Comparison of ENCODE assay signal across 11 cellular contexts in genomic region chr5:154849261-154849660, GRCh38. TPM values are rescaled to one million over a fixed set of nuclear protein-coding genes. Genes with fewer than 3 reads are reported as not detected.
A peak's percentile ranks its signal among the peaks of the same experiment; 100 is the strongest.
DNase-seq lines count a peak whose midpoint lies in the region; ATAC-seq and TF ChIP-seq lines count a peak whose summit lies in the region.
"Had no signal": no experiment of that assay in that cellular context is flagged by ENCODE, and none has a peak within 500 bp of the region (broad histone marks: within the 10 kb centered on the region; RNA-seq: fewer than 3 reads in every experiment).

No MANE protein-coding gene starts in this region.

- H4K20me1 ChIP-seq in fibroblast of lung (ENCODE audit: control insufficient read depth, extremely low read depth, insufficient read depth, low read length) = no peaks in the 10 kb centered on the region

- H3K36me3 ChIP-seq in fibroblast of lung (ENCODE audit: control insufficient read depth, insufficient read depth, low read length) = no peaks in the 10 kb centered on the region
- no peaks in the 10 kb centered on the region for H3K36me3 ChIP-seq in testis (ENCODE audit: low read depth, missing control alignments)

- no peaks in the 10 kb centered on the region for H3K9me3 Mint-ChIP-seq in nephron

- no peak for TF ChIP-seq CTCF in RWPE1 (conservative IDR thresholded peaks at IDR 0.05; ENCODE audit: low read depth)
- TF ChIP-seq CTCF in fibroblast of lung (conservative IDR thresholded peaks at IDR 0.05 in 1 of 2, IDR thresholded peaks at IDR 0.05 in 1 of 2; ENCODE audit: low read depth in 1 of 2, low read length in 2 of 2) = no peak
- no peak for TF ChIP-seq CTCF in nephron (IDR thresholded peaks at IDR 0.05; ENCODE audit: unreplicated experiment in 3 of 3)
- no peak for TF ChIP-seq CTCF in testis (IDR thresholded peaks at IDR 0.05)

- no peak for ATAC-seq in esophagus mucosa
- no peak for ATAC-seq in HG02884 (IDR thresholded peaks at IDR 0.05; ENCODE audit: unreplicated experiment)
- ATAC-seq in GM18861 (IDR thresholded peaks at IDR 0.05; ENCODE audit: unreplicated experiment) = no peak

- no peaks in the 10 kb centered on the region for H3K27me3 Mint-ChIP-seq in nephron (ENCODE audit: low read depth)

- H3K27ac ChIP-seq in RWPE1 (0 out of 2 replicates have a peak overlapping the region, but pooled peaks have one; percentile 4), fibroblast of lung (ENCODE audit: insufficient read depth, low read length) (no peak overlapping the region), testis (peak overlapping the region; percentile 82 to 90)
- H3K27ac ChIP-seq: PC-9 had no signal

- H3K4me3 Mint-ChIP-seq in nephron = peak overlapping the region; percentile 84 to 90 (median 89)

- no peaks in the 10 kb centered on the region for H3K9me3 ChIP-seq in fibroblast of lung (ENCODE audit: control insufficient read depth, insufficient read depth, low read depth, low read length)
- H3K9me3 ChIP-seq in testis = no peaks in the 10 kb centered on the region

- H3K4me1 ChIP-seq in fibroblast of lung (ENCODE audit: control insufficient read depth, extremely low read depth, insufficient read depth, low read length) (peaks cover 4% of the 10 kb centered on the region), testis (peaks cover 22% of the 10 kb centered on the region)

- WGBS in testis, 2 donors = 55 to 62% methylated on average over 6 of the region's 6 CpGs

- no peaks in the 10 kb centered on the region for H3K27me3 ChIP-seq in fibroblast of lung (ENCODE audit: control insufficient read depth, insufficient read depth, low read length)
- H3K27me3 ChIP-seq in testis = no peaks in the 10 kb centered on the region

- H3K9ac ChIP-seq in fibroblast of lung (ENCODE audit: insufficient read depth, low read length) = no peak overlapping the region

- intact Hi-C loops in testis (cut with DNase I; ENCODE audit: low total_unique reads) = no loop called here

- H3K4me2 ChIP-seq in fibroblast of lung (ENCODE audit: extremely low read depth, insufficient read depth, low read length) = peak overlapping the region; percentile 82
- H3K4me2 ChIP-seq: PC-9 had no signal

- CTCF ChIA-PET in RWPE1 (lab: Yijun Ruan, JAX) = interaction anchor here (0.7 to 1.1 kb wide), 3 partner anchors 8 to 139 kb away, joined by 4 to 6 read pairs (median 5); no protein-coding TSS in a partner anchor

- peak overlapping the region; percentile 91 to 96 (median 95) for H3K27ac Mint-ChIP-seq in nephron

- no peaks in the 10 kb centered on the region for H3K79me2 ChIP-seq in fibroblast of lung (ENCODE audit: control insufficient read depth, insufficient read depth, low read length)

- H3K36me3 Mint-ChIP-seq in nephron (ENCODE audit: low read depth) = peaks cover 4% of the 10 kb centered on the region

- H3K4me3 ChIP-seq in fibroblast of lung (replicated peaks in 1 of 4; ENCODE audit: control extremely low read depth in 1 of 4, insufficient read depth in 1 of 4, low read depth in 3 of 4, low read length in 4 of 4) (peak overlapping the region in 2 of 4 experiments; percentile 84 to 89), testis (peak overlapping the region in 1 of 2 donors; percentile 67)
- H3K4me3 ChIP-seq: PC-9 had no signal

- TF ChIP-seq POLR2A in testis (IDR thresholded peaks at IDR 0.05) = no peak

- POLR2A ChIA-PET in RWPE1 (lab: Yijun Ruan, JAX; ENCODE audit: low non-redundant PET) = interaction anchor here (0.7 kb wide), 1 partner anchor 8 kb away, joined by 4 read pairs; no protein-coding TSS in a partner anchor

- DNase-seq in RWPE1 (ENCODE audit: low spot score) (no peak), fibroblast of lung (ENCODE audit: low read depth in 2 of 2) (no peak), testis (no peak), KG1 (lab: John Stamatoyannopoulos, UW) (no peak)
- DNase-seq: NCI-H2171, PC-9, T-helper 9 cell had no signal

- peaks cover 28% of the 10 kb centered on the region for H3K4me1 Mint-ChIP-seq in nephron

- no peak overlapping the region for H2AFZ ChIP-seq in fibroblast of lung (ENCODE audit: low read length)
- H2AFZ ChIP-seq: PC-9 had no signal

RNA-seq across cellular contexts. Expression of gene FAXDC2, which starts 1.1 kb away (rescaled TPM):
- 11.3 and 20.6 TPM in 2 replicates for total RNA-seq in fibroblast of lung
- 5.9 and 11.9 TPM in 2 replicates for polyA plus RNA-seq in fibroblast of lung
- polyA plus RNA-seq in fibroblast of lung (2012) = 5.3 and 9.5 TPM in 2 replicates
- 8.9 and 23.4 TPM in 2 replicates for polyA minus RNA-seq in fibroblast of lung (ENCODE audit: low replicate concordance)
- 10 to 100 TPM; 54.7 to 76.8 TPM for total RNA-seq in testis
- polyA plus RNA-seq in testis (ENCODE audit: insufficient read depth, low read depth, low replicate concordance) = 32.5 TPM
- 2.9 TPM for total RNA-seq in esophagus mucosa

RNA-seq across cellular contexts. Expression of gene CNOT8, which starts 9.2 kb away (rescaled TPM):
- total RNA-seq in fibroblast of lung = 50.1 and 50.7 TPM in 2 replicates
- polyA plus RNA-seq in fibroblast of lung = 46.7 and 66.7 TPM in 2 replicates
- 25.0 and 32.6 TPM in 2 replicates for polyA plus RNA-seq in fibroblast of lung (2012)
- polyA minus RNA-seq in fibroblast of lung (ENCODE audit: low replicate concordance) = 15.3 and 16.7 TPM in 2 replicates
- total RNA-seq in testis = 100 to 1,000 TPM; 103 to 106 TPM
- polyA plus RNA-seq in testis (ENCODE audit: insufficient read depth, low read depth, low replicate concordance) = 67.6 TPM
- 25.7 TPM for total RNA-seq in esophagus mucosa
